In genomic region chr18:56835331-56835730, GRCh38 we compare ENCODE assay signal across 29 cellular contexts.
"Had no signal": no experiment of that assay in that cellular context is flagged by ENCODE, and none has a peak within 500 bp of the region (broad histone marks: within the 10 kb centered on the region; RNA-seq: fewer than 3 reads in every experiment).

No MANE protein-coding gene starts in this region.

- H3K27me3 Mint-ChIP-seq: activated CD4-positive, alpha-beta T cell treated with anti-CD3 and anti-CD28 coated beads, Interleukin-2, amount 10 ng/mL, durations not matched to agents 24 days and 14 days; activated CD8-positive, alpha-beta T cell treated with anti-CD3 and anti-CD28 coated beads for 36 hours; activated T-helper 17 cell treated with anti-CD3 and anti-CD28 coated beads, Interleukin-2, amount 50 U/mL, for 72 hours; central memory CD8-positive, alpha-beta T cell; naive B cell; progenitor cell of endocrine pancreas; stimulated activated naive B cell treated with anti-CD40 and anti-IgM and Interleukin-4, amounts not matched to agents 10 μg/mL and 1 μg/mL and 100 μg/mL, for 72 hours had no signal

- H2AFZ ChIP-seq: hepatocyte had no signal

- H3K79me2 ChIP-seq: hepatocyte had no signal

- ATAC-seq: activated CD4-positive, CD25-positive, alpha-beta regulatory T cell treated with anti-CD3 and anti-CD28 coated beads, Interleukin-2, amount 50 U/mL, for 24 hours; activated CD8-positive, alpha-beta T cell treated with anti-CD3 and anti-CD28 coated beads for 36 hours; activated T-cell treated with anti-CD3 and anti-CD28 coated beads, Interleukin-2, amount 50 U/mL, for 4 hours; activated T-helper 17 cell treated with anti-CD3 and anti-CD28 coated beads, Interleukin-2, amount 50 U/mL, for 72 hours; gastroesophageal sphincter; left cardiac atrium; left ventricle myocardium superior; sciatic nerve; stimulated activated naive B cell treated with anti-CD40 and anti-IgM and Interleukin-4, amounts not matched to agents 10 μg/mL and 1 μg/mL and 100 μg/mL, for 72 hours; upper lobe of right lung had no signal

- H3K4me3 Mint-ChIP-seq: activated CD4-positive, alpha-beta T cell treated with anti-CD3 and anti-CD28 coated beads, Interleukin-2, amount 10 ng/mL, durations not matched to agents 24 days and 14 days; activated CD8-positive, alpha-beta T cell treated with anti-CD3 and anti-CD28 coated beads for 36 hours; activated T-cell treated with anti-CD3 and anti-CD28 coated beads, Interleukin-2, amount 50 U/mL, for 4 hours; activated T-helper 17 cell treated with anti-CD3 and anti-CD28 coated beads, Interleukin-2, amount 50 U/mL, for 72 hours; central memory CD8-positive, alpha-beta T cell; naive B cell; nephron progenitor cell; stimulated activated naive B cell treated with anti-CD40 and anti-IgM and Interleukin-4, amounts not matched to agents 10 μg/mL and 1 μg/mL and 100 μg/mL, for 72 hours had no signal

- H3K4me1 ChIP-seq: colonic mucosa, gastroesophageal sphincter, stomach, thyroid gland, upper lobe of right lung had no signal

- H3K36me3 ChIP-seq: colonic mucosa, neutrophil, ovary, thyroid gland had no signal

- H3K4me1 Mint-ChIP-seq: central memory CD8-positive, alpha-beta T cell; nephron progenitor cell had no signal

- H3K9me3 ChIP-seq: colonic mucosa, gastroesophageal sphincter, neutrophil, ovary, stomach, thyroid gland, upper lobe of right lung had no signal

- H3K27me3 ChIP-seq: colonic mucosa, gastroesophageal sphincter, hepatocyte, neutrophil, ovary, stomach, thyroid gland, upper lobe of right lung had no signal

- H3K4me2 ChIP-seq: hepatocyte had no signal

- H3K27ac ChIP-seq: colonic mucosa, epithelial cell of prostate, gastroesophageal sphincter, hepatocyte, neutrophil, ovary, stomach, thyroid gland, upper lobe of right lung, VCaP had no signal

- H3K27ac Mint-ChIP-seq: activated CD4-positive, alpha-beta T cell treated with anti-CD3 and anti-CD28 coated beads, Interleukin-2, amount 10 ng/mL, durations not matched to agents 24 days and 14 days; activated CD8-positive, alpha-beta T cell treated with anti-CD3 and anti-CD28 coated beads for 36 hours; activated T-helper 17 cell treated with anti-CD3 and anti-CD28 coated beads, Interleukin-2, amount 50 U/mL, for 72 hours; naive B cell; nephron progenitor cell; progenitor cell of endocrine pancreas; stimulated activated naive B cell treated with anti-CD40 and anti-IgM and Interleukin-4, amounts not matched to agents 10 μg/mL and 1 μg/mL and 100 μg/mL, for 72 hours had no signal

- H3K9me3 Mint-ChIP-seq: activated CD4-positive, alpha-beta T cell treated with anti-CD3 and anti-CD28 coated beads, Interleukin-2, amount 10 ng/mL, durations not matched to agents 24 days and 14 days; activated CD8-positive, alpha-beta T cell treated with anti-CD3 and anti-CD28 coated beads for 36 hours; activated T-cell treated with anti-CD3 and anti-CD28 coated beads, Interleukin-2, amount 50 U/mL, for 4 hours; activated T-helper 17 cell treated with anti-CD3 and anti-CD28 coated beads, Interleukin-2, amount 50 U/mL, for 72 hours; central memory CD8-positive, alpha-beta T cell; naive B cell; nephron progenitor cell; stimulated activated naive B cell treated with anti-CD40 and anti-IgM and Interleukin-4, amounts not matched to agents 10 μg/mL and 1 μg/mL and 100 μg/mL, for 72 hours had no signal

- H3K4me3 ChIP-seq: colonic mucosa, gastroesophageal sphincter, hepatocyte, ovary, stomach, thyroid gland, upper lobe of right lung had no signal

- DNase-seq: activated CD4-positive, alpha-beta T cell treated with anti-CD3 and anti-CD28 coated beads, Interleukin-2, amount 10 ng/mL, durations not matched to agents 24 days and 14 days; activated CD8-positive, alpha-beta T cell treated with anti-CD3 and anti-CD28 coated beads for 36 hours; activated gamma-delta T cell treated with Interleukin-2 at 50 U/mL for 16 hours; activated naive CD4-positive, alpha-beta T cell treated with anti-CD3 and anti-CD28 coated beads, Interleukin-2, amount 50 U/mL, for 16 hours; activated T-cell treated with anti-CD3 and anti-CD28 coated beads, Interleukin-2, amount 50 U/mL, for 4 hours; colonic mucosa; effector CD8-positive, alpha-beta T cell; left cardiac atrium; left ventricle myocardium superior; mammary epithelial cell; naive B cell; nephron progenitor cell; ovary; stimulated activated CD4-positive, alpha-beta T cell treated with anti-CD3 and anti-CD28 coated beads, Interleukin-15, amount 100 ng/mL, for 24 hours; stimulated activated CD4-positive, alpha-beta T cell treated with anti-CD3 and anti-CD28 coated beads, Interleukin-2, amount 100 ng/mL, for 24 hours; stimulated activated naive B cell treated with anti-CD40 and anti-IgM and Interleukin-4, amounts not matched to agents 10 μg/mL and 1 μg/mL and 100 μg/mL, for 72 hours; stomach; thyroid gland; upper lobe of right lung had no signal
